25 cellular contexts compared by ENCODE assay signal in the genomic region with DNA sequence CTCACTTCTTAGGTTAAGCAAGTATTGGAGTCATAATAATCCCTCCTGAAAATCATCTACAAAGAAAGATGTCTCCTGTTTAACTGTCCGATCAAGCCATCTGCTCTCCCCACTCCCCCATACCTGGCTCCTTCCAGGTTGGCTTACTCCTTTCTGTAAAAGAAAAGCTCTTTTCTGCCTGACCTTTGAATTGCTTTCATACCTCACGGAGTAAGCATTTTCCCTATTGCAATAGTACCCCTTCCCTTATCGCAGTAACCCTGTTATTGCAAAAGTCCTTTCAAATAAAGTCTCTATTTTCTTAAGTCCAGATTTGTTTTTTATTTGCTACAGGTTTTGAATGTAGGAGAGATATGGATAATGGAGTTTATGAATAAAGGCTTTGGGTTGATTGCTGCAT.
DNase-seq lines count a peak whose midpoint lies in the region; ATAC-seq, FAIRE-seq and TF ChIP-seq lines count a peak whose summit lies in the region.
"Had no signal": no experiment of that assay in that cellular context is flagged by ENCODE, and none has a peak within 500 bp of the region (broad histone marks: within the 10 kb centered on the region; RNA-seq: fewer than 3 reads in every experiment).

No MANE protein-coding gene starts in this region.

- H3K4ac ChIP-seq in H1 (replicated peaks; ENCODE audit: insufficient read length, low read depth, low read length) (no peak overlapping the region), trophoblast cell (ENCODE audit: low read depth, low read length) (no peak overlapping the region)

- ATAC-seq in HepG2, result no peak
- peak in 3 of 4 donors; percentile 39 to 54 (median 54) for ATAC-seq in right lobe of liver
- ATAC-seq in heart right ventricle, result no peak
- ATAC-seq: A549; CD8-positive, alpha-beta T cell; GM12878 had no signal

- DNase-seq in HepG2 (ENCODE audit: low spot score) (no peak), H1 (ENCODE audit: low read depth in 1 of 2, low spot score in 2 of 2) (no peak), right lobe of liver (no peak), posterior cingulate gyrus (no peak), heart right ventricle (no peak), trophoblast cell (no peak)
- DNase-seq: AML-193; Caco-2; CD4-positive, alpha-beta T cell; CD8-positive, alpha-beta T cell; DMS 273 treated with DMSO at 0.1 percent for 48 hours; DMS153; DMS53; DMS79; DND-41; EL; GDM1 had no signal

- no peaks in the 10 kb centered on the region for H3K9me3 ChIP-seq in liver (ENCODE audit: control insufficient read depth in 4 of 4, low read length in 3 of 4)
- no peaks in the 10 kb centered on the region for H3K9me3 ChIP-seq in HepG2 (ENCODE audit: low read length)
- H3K9me3 ChIP-seq in H1 (ENCODE audit: insufficient read depth in 2 of 2, low read depth in 1 of 2, low read length in 1 of 2), result no peaks in the 10 kb centered on the region
- H3K9me3 ChIP-seq in right lobe of liver, result no peaks in the 10 kb centered on the region
- no peaks in the 10 kb centered on the region for H3K9me3 ChIP-seq in heart right ventricle
- no peaks in the 10 kb centered on the region for H3K9me3 ChIP-seq in trophoblast cell (ENCODE audit: insufficient read depth, low read depth, low read length)
- H3K9me3 ChIP-seq: A549; BLaER1 treated with 17β-estradiol and CSF1 and Interleukin-3, amounts not matched to agents 10 nM and 100 nM; Caco-2 had no signal

- no peak overlapping the region for H3K4me2 ChIP-seq in HepG2 (ENCODE audit: low read depth, low read length)
- H3K4me2 ChIP-seq in H1 (ENCODE audit: insufficient read depth in 1 of 2, low read depth in 2 of 2, low read length in 2 of 2), result no peak overlapping the region
- no peak overlapping the region for H3K4me2 ChIP-seq in trophoblast cell (ENCODE audit: low read length)
- H3K4me2 ChIP-seq: A549; BLaER1 treated with 17β-estradiol and CSF1 and Interleukin-3, amounts not matched to agents 10 nM and 100 nM had no signal

- 50% methylated on average over 3 of the region's 3 CpGs for WGBS in liver
- 21% methylated on average over 3 of the region's 3 CpGs for WGBS in HepG2 (ENCODE audit: low lambda C conversion rate)
- 89% methylated on average over 3 of the region's 3 CpGs; no CpG with 5 or more reads in 1 of the 2 experiments for WGBS in H1 (ENCODE audit: extremely low coverage in 1 of 2, insufficient coverage in 1 of 2, insufficient read length in 1 of 2, insufficient replicate concordance in 2 of 2, low coverage in 1 of 2, low lambda C conversion rate in 2 of 2, missing lambda C conversion rate in 1 of 2), 2 experiments
- 38% methylated on average over 3 of the region's 3 CpGs for WGBS in right lobe of liver (ENCODE audit: insufficient coverage, low coverage, low lambda C conversion rate, missing lambda C conversion rate)
- WGBS in heart right ventricle, 2 donors, result 79 to 84% methylated on average over 3 of the region's 3 CpGs
- WGBS in trophoblast cell (ENCODE audit: extremely low coverage, insufficient coverage, insufficient read length), result no CpG with 5 or more reads among the region's 3 CpGs

- H3K4me3 ChIP-seq in liver (ENCODE audit: low read depth in 1 of 3, low read length in 3 of 3) (no peak overlapping the region), HepG2 (replicated peaks in 1 of 3; ENCODE audit: insufficient read depth in 1 of 3, low read depth in 2 of 3, low read length in 3 of 3) (no peak overlapping the region), H1 (ENCODE audit: extremely low read depth in 1 of 4, insufficient read depth in 2 of 4, low read depth in 3 of 4, low read length in 4 of 4) (no peak overlapping the region), right lobe of liver (no peak overlapping the region), heart right ventricle (no peak overlapping the region), trophoblast cell (ENCODE audit: low read depth, low read length) (no peak overlapping the region)
- H3K4me3 ChIP-seq: A549; BLaER1 treated with 17β-estradiol and CSF1 and Interleukin-3, amounts not matched to agents 10 nM and 100 nM; GM12878 had no signal

- H3K27me3 ChIP-seq in liver (ENCODE audit: control insufficient read depth in 4 of 4, insufficient read depth in 4 of 4, low read length in 3 of 4), result no peaks in the 10 kb centered on the region
- H3K27me3 ChIP-seq in HepG2 (ENCODE audit: control insufficient read depth in 1 of 2, insufficient read depth in 2 of 2, low read length in 2 of 2), result no peaks in the 10 kb centered on the region
- no peaks in the 10 kb centered on the region for H3K27me3 ChIP-seq in H1 (replicated peaks in 1 of 4; ENCODE audit: control insufficient read depth in 3 of 4, extremely low read depth in 1 of 4, insufficient read depth in 3 of 4, low read length in 3 of 4)
- H3K27me3 ChIP-seq in right lobe of liver, result no peaks in the 10 kb centered on the region
- no peaks in the 10 kb centered on the region for H3K27me3 ChIP-seq in heart right ventricle
- no peaks in the 10 kb centered on the region for H3K27me3 ChIP-seq in trophoblast cell (ENCODE audit: insufficient read depth, low read length)
- H3K27me3 ChIP-seq: BLaER1 treated with 17β-estradiol and CSF1 and Interleukin-3, amounts not matched to agents 10 nM and 100 nM had no signal

- peak in 1 of 2 donors; percentile 16 for TF ChIP-seq RAD21 in liver (IDR thresholded peaks at IDR 0.05)
- TF ChIP-seq RAD21 in HepG2 (CRISPR knock-in tag; IDR thresholded peaks at IDR 0.05), result no peak
- no peak for TF ChIP-seq RAD21 in H1 (IDR thresholded peaks at IDR 0.05 in 1 of 2, conservative IDR thresholded peaks at IDR 0.05 in 1 of 2; ENCODE audit: low read depth in 2 of 2, low read length in 2 of 2)

- H3K4me1 ChIP-seq in liver (ENCODE audit: control insufficient read depth in 4 of 4, insufficient read depth in 4 of 4, low read length in 3 of 4), result peaks cover 3 to 34% (median 25%) of the 10 kb centered on the region in 4 donors
- H3K4me1 ChIP-seq in HepG2 (ENCODE audit: insufficient read depth, low read length), result no peaks in the 10 kb centered on the region
- peaks cover 0 to 12% (median 2%) of the 10 kb centered on the region in 4 experiments; a peak in 4 of 7 replicates for H3K4me1 ChIP-seq in H1 (replicated peaks in 1 of 4; ENCODE audit: control insufficient read depth in 3 of 4, insufficient read depth in 4 of 4, low read length in 3 of 4)
- peaks cover 0 to 35% (median 12%) of the 10 kb centered on the region in 4 donors for H3K4me1 ChIP-seq in right lobe of liver
- no peaks in the 10 kb centered on the region for H3K4me1 ChIP-seq in heart right ventricle
- H3K4me1 ChIP-seq in trophoblast cell (ENCODE audit: control insufficient read depth in 1 of 2, insufficient read depth in 2 of 2, low read length in 2 of 2), result no peaks in the 10 kb centered on the region
- H3K4me1 ChIP-seq: A549, Caco-2 had no signal

- H4K12ac ChIP-seq in trophoblast cell (ENCODE audit: low read depth, low read length), result no peak overlapping the region

- H4K8ac ChIP-seq in H1 (ENCODE audit: extremely low read depth, insufficient read depth, low read length), result no peak overlapping the region
- no peak overlapping the region for H4K8ac ChIP-seq in trophoblast cell (ENCODE audit: low read depth, low read length)

- H3K23me2 ChIP-seq in H1 (ENCODE audit: low read depth, low read length), result no peaks in the 10 kb centered on the region

- no peak overlapping the region for H2BK15ac ChIP-seq in H1 (ENCODE audit: low read length)

- H3K36me3 ChIP-seq in liver (ENCODE audit: control insufficient read depth in 4 of 4, insufficient read depth in 3 of 4, low read depth in 1 of 4, low read length in 3 of 4) (no peaks in the 10 kb centered on the region), HepG2 (replicated peaks in 1 of 2; ENCODE audit: control insufficient read depth in 1 of 2, insufficient read depth in 2 of 2, low read length in 2 of 2) (no peaks in the 10 kb centered on the region), H1 (ENCODE audit: control insufficient read depth in 2 of 4, insufficient read depth in 4 of 4, low read length in 3 of 4) (no peaks in the 10 kb centered on the region), right lobe of liver (no peaks in the 10 kb centered on the region), heart right ventricle (no peaks in the 10 kb centered on the region), trophoblast cell (ENCODE audit: control insufficient read depth in 1 of 2, insufficient read depth in 2 of 2, low read length in 2 of 2) (no peaks in the 10 kb centered on the region)
- H3K36me3 ChIP-seq: BLaER1 treated with 17β-estradiol and CSF1 and Interleukin-3, amounts not matched to agents 10 nM and 100 nM had no signal

- intact Hi-C loops in HepG2 (cut with micrococcal nuclease; ENCODE audit: unreplicated experiment) (no loop called here), right lobe of liver (cut with DNase I) (no loop called here), posterior cingulate gyrus (cut with DNase I) (no loop called here), heart right ventricle (cut with DNase I) (no loop called here)

- H3K18ac ChIP-seq in H1 (ENCODE audit: extremely low read depth, low read length), result no peak overlapping the region
- no peak overlapping the region for H3K18ac ChIP-seq in trophoblast cell (ENCODE audit: low read length)

- TF ChIP-seq CTCF in liver (IDR thresholded peaks at IDR 0.05; ENCODE audit: low read depth, low read length, missing input control) (no peak), HepG2 (CRISPR knock-in tag; IDR thresholded peaks at IDR 0.05) (no peak), H1 (IDR thresholded peaks at IDR 0.05; ENCODE audit: control extremely low read depth in 1 of 3, insufficient read depth in 1 of 3, low read depth in 1 of 3, low read length in 3 of 3) (no peak), right lobe of liver (IDR thresholded peaks at IDR 0.05) (no peak), heart right ventricle (IDR thresholded peaks at IDR 0.05) (no peak)

- no TSS peak for BruUV-seq in HepG2 (replicated peaks; lab: Mats Ljungman, UMichigan)

- H3K79me2 ChIP-seq in HepG2 (ENCODE audit: insufficient read depth, low read length) (no peaks in the 10 kb centered on the region), H1 (ENCODE audit: control insufficient read depth in 1 of 2, insufficient read depth in 2 of 2, low read length in 2 of 2) (no peaks in the 10 kb centered on the region), trophoblast cell (ENCODE audit: control insufficient read depth, insufficient read depth, low read length, poor library complexity) (no peaks in the 10 kb centered on the region)

- H2AK5ac ChIP-seq in H1 (ENCODE audit: low read depth, low read length) (no peak overlapping the region), trophoblast cell (ENCODE audit: low read length) (no peak overlapping the region)

- H2AFZ ChIP-seq in HepG2 (ENCODE audit: low read length), result no peak overlapping the region
- H2AFZ ChIP-seq in H1 (ENCODE audit: low read length), result 0 out of 2 replicates have a peak overlapping the region, but pooled peaks have one; percentile 76
- no peak overlapping the region for H2AFZ ChIP-seq in trophoblast cell (ENCODE audit: insufficient read depth, low read length, poor library complexity)

- no peaks in the 10 kb centered on the region for H3K79me1 ChIP-seq in H1 (ENCODE audit: low read depth, low read length)
- H3K79me1 ChIP-seq in trophoblast cell (ENCODE audit: low read length), result no peaks in the 10 kb centered on the region

- CTCF ChIA-PET in HepG2 (lab: Yijun Ruan, JAX; ENCODE audit: low intra/inter-chr PET ratio, low total read pairs) (no interaction called here), H1 (lab: Charles Lee; ENCODE audit: partially characterized antibody) (interaction anchor here (1.1 kb wide), 1 partner anchor 30 kb away, joined by 3 read pairs; no protein-coding TSS in a partner anchor)

- H3K27ac ChIP-seq in liver (ENCODE audit: low read depth in 1 of 2, low read length in 2 of 2), result no peak overlapping the region
- no peak overlapping the region for H3K27ac ChIP-seq in HepG2 (ENCODE audit: extremely low read length, insufficient read depth, low read length)
- no peak overlapping the region for H3K27ac ChIP-seq in H1 (ENCODE audit: low read depth, low read length)
- peak overlapping the region in 1 of 3 donors; percentile 19 for H3K27ac ChIP-seq in right lobe of liver
- no peak overlapping the region for H3K27ac ChIP-seq in heart right ventricle
- no peak overlapping the region for H3K27ac ChIP-seq in trophoblast cell (ENCODE audit: low read depth, low read length)
- H3K27ac ChIP-seq: 22Rv1; A549; BLaER1 treated with 17β-estradiol and CSF1 and Interleukin-3, amounts not matched to agents 10 nM and 100 nM; C4-2B had no signal

- H3K9ac ChIP-seq in liver (ENCODE audit: low read depth in 1 of 2, low read length in 2 of 2) (no peak overlapping the region), HepG2 (ENCODE audit: insufficient read depth, low read depth, low read length) (no peak overlapping the region), H1 (replicated peaks in 1 of 4; ENCODE audit: extremely low read depth in 1 of 4, low read depth in 3 of 4, low read length in 3 of 4) (no peak overlapping the region), trophoblast cell (ENCODE audit: low read length) (no peak overlapping the region)
- H3K9ac ChIP-seq: BLaER1 treated with 17β-estradiol and CSF1 and Interleukin-3, amounts not matched to agents 10 nM and 100 nM had no signal

- H2BK120ac ChIP-seq in H1 (replicated peaks; ENCODE audit: low read depth, low read length) (no peak overlapping the region), trophoblast cell (ENCODE audit: insufficient read depth, low read length, poor library complexity) (no peak overlapping the region)

- H4K5ac ChIP-seq in H1 (ENCODE audit: insufficient read length, low read depth, low read length), result no peak overlapping the region

- no peak for TF ChIP-seq POLR2A in HepG2 (IDR thresholded peaks at IDR 0.05; ENCODE audit: insufficient read depth in 1 of 2, low read depth in 2 of 2, low read length in 2 of 2)
- TF ChIP-seq POLR2A in H1 (IDR thresholded peaks at IDR 0.05; ENCODE audit: control extremely low read depth in 1 of 2, low read depth in 2 of 2, low read length in 2 of 2), result no peak
- no peak for TF ChIP-seq POLR2A in right lobe of liver (IDR thresholded peaks at IDR 0.05)

- H3K14ac ChIP-seq in H1 (ENCODE audit: insufficient read length), result no peak overlapping the region
- no peak overlapping the region for H3K14ac ChIP-seq in trophoblast cell (ENCODE audit: low read length)

- H2BK12ac ChIP-seq in H1 (ENCODE audit: low read depth, low read length) (no peak overlapping the region), trophoblast cell (ENCODE audit: low read length) (no peak overlapping the region)

- FAIRE-seq in HepG2 (lab: Jason Lieb, UNC) (no peak), H1 (lab: Jason Lieb, UNC) (no peak)
- FAIRE-seq: A549, GM12878, GM12892, GM18507 had no signal

- H3K23ac ChIP-seq in H1 (ENCODE audit: insufficient read length) (no peak overlapping the region), trophoblast cell (ENCODE audit: low read length) (no peak overlapping the region)

- no peak overlapping the region for H3K56ac ChIP-seq in H1 (replicated peaks; ENCODE audit: insufficient read length, low read depth, low read length)

- in situ Hi-C loops in HepG2 (cut with HindIII; ENCODE audit: extremely low pct_ligation_motif_present, low pct_unique_long_range_greater_than_20kb), result no loop called here

- H2BK20ac ChIP-seq in H1 (ENCODE audit: low read length), result no peak overlapping the region

- H4K20me1 ChIP-seq in HepG2 (ENCODE audit: insufficient read depth, low read length) (no peaks in the 10 kb centered on the region), H1 (replicated peaks in 1 of 2; ENCODE audit: control insufficient read depth in 1 of 2, insufficient read depth in 2 of 2, low read length in 2 of 2) (no peaks in the 10 kb centered on the region)
- H4K20me1 ChIP-seq: BLaER1 treated with 17β-estradiol and CSF1 and Interleukin-3, amounts not matched to agents 10 nM and 100 nM had no signal

- no peak overlapping the region for H4K91ac ChIP-seq in H1 (replicated peaks; ENCODE audit: insufficient read length, low read length)
- H4K91ac ChIP-seq in trophoblast cell (ENCODE audit: low read depth, low read length), result no peak overlapping the region

- POLR2A ChIA-PET in HepG2 (lab: Yijun Ruan, JAX), result no interaction called here
- POLR2A ChIA-PET in H1 (lab: Charles Lee; ENCODE audit: partially characterized antibody), result no interaction called here

- no peak for TF ChIP-seq EP300 in HepG2 (IDR thresholded peaks at IDR 0.05; ENCODE audit: low read depth in 2 of 2, low read length in 2 of 2)
- TF ChIP-seq EP300 in HepG2 (CRISPR knock-in tag; IDR thresholded peaks at IDR 0.05; ENCODE audit: borderline replicate concordance), result no peak
- TF ChIP-seq EP300 in H1 (IDR thresholded peaks at IDR 0.05; ENCODE audit: borderline replicate concordance in 1 of 2, low read depth in 2 of 2, low read length in 2 of 2), result no peak

- H2BK5ac ChIP-seq in H1 (ENCODE audit: low read depth, low read length) (no peak overlapping the region), trophoblast cell (ENCODE audit: low read depth, low read length, poor library complexity) (no peak overlapping the region)

Comparison
In these comparisons a context has a peak if more than half of its experiments do, and no peak if none do; other contexts are left out.
1. ATAC-seq: peak in right lobe of liver (3 of 4); none in HepG2 (single experiment) and heart right ventricle (0 of 8).